In genomic region chr17:8518346-8518745, GRCh38 we compare ENCODE assay signal across 16 cellular contexts.
A peak's percentile ranks its signal among the peaks of the same experiment; 100 is the strongest.
DNase-seq lines count a peak whose midpoint lies in the region; ATAC-seq and TF ChIP-seq lines count a peak whose summit lies in the region.
"Had no signal": no experiment of that assay in that cellular context is flagged by ENCODE, and none has a peak within 500 bp of the region (broad histone marks: within the 10 kb centered on the region; RNA-seq: fewer than 3 reads in every experiment).

No MANE protein-coding gene starts in this region.

- no peak overlapping the region for H2AFZ ChIP-seq in Karpas-422 (ENCODE audit: low read length)
- H2AFZ ChIP-seq: GM23248 had no signal

- H3K9ac ChIP-seq in Karpas-422 (ENCODE audit: low read length), result no peak overlapping the region
- H3K9ac ChIP-seq: GM23248 had no signal

- H3K79me2 ChIP-seq in Karpas-422 (ENCODE audit: low read length), result no peaks in the 10 kb centered on the region

- DNase-seq in Karpas-422 (peak; percentile 5), epithelial cell of esophagus (ENCODE audit: low read depth) (peak; percentile 22), thoracic aorta (ENCODE audit: low spot score) (no peak), left ventricle myocardium superior (no peak), NCI-H1092 (lab: John Stamatoyannopoulos, UW) (no peak)
- DNase-seq: ACHN; BE2C; C1 segment of cervical spinal cord; CD4-positive, CD25-positive, alpha-beta regulatory T cell; DMS153; DMS79; GDM1; GM23248; IMR-90 had no signal

- H3K27me3 ChIP-seq in Karpas-422 (ENCODE audit: low read length) (no peaks in the 10 kb centered on the region), thoracic aorta (replicated peaks; ENCODE audit: insufficient read depth) (no peaks in the 10 kb centered on the region)
- H3K27me3 ChIP-seq: BE2C had no signal

- TF ChIP-seq CTCF in epithelial cell of esophagus (IDR thresholded peaks at IDR 0.05; ENCODE audit: insufficient read depth, low read depth, low read length, missing control alignments) (no peak), thoracic aorta (IDR thresholded peaks at IDR 0.05) (no peak)

- no peaks in the 10 kb centered on the region for H4K20me1 ChIP-seq in Karpas-422 (ENCODE audit: insufficient read depth, low read depth, low read length)

- no peaks in the 10 kb centered on the region for H3K4me1 ChIP-seq in Karpas-422 (ENCODE audit: low read length)
- H3K4me1 ChIP-seq in thoracic aorta (ENCODE audit: control insufficient read depth in 1 of 2, low read depth in 2 of 2), result peaks cover 10 to 69% of the 10 kb centered on the region in 2 donors
- H3K4me1 ChIP-seq: BE2C, HAP-1 had no signal

- H3K9me3 ChIP-seq in Karpas-422 (ENCODE audit: low read length) (no peaks in the 10 kb centered on the region), thoracic aorta (no peaks in the 10 kb centered on the region)
- H3K9me3 ChIP-seq: BE2C, HAP-1 had no signal

- H3K36me3 ChIP-seq in Karpas-422 (ENCODE audit: insufficient read depth, low read length) (no peaks in the 10 kb centered on the region), thoracic aorta (peaks cover 58% of the 10 kb centered on the region)

- no peak overlapping the region for H3K27ac ChIP-seq in Karpas-422 (ENCODE audit: low read length)
- peak overlapping the region; percentile 22 to 28 for H3K27ac ChIP-seq in thoracic aorta
- H3K27ac ChIP-seq: GM23248 had no signal

- H3K4me2 ChIP-seq in Karpas-422 (ENCODE audit: low read depth, low read length, poor library complexity, severe bottlenecking), result no peak overlapping the region

- no peaks in the 10 kb centered on the region for H3K9me2 ChIP-seq in Karpas-422 (replicated peaks; ENCODE audit: insufficient read depth, low read length)

- intact Hi-C loops in left ventricle myocardium superior (cut with micrococcal nuclease), result no loop called here

- H3K4me3 ChIP-seq in Karpas-422 (ENCODE audit: low read length), result no peak overlapping the region
- no peak overlapping the region for H3K4me3 ChIP-seq in epithelial cell of esophagus (ENCODE audit: low read length)
- H3K4me3 ChIP-seq in thoracic aorta, result no peak overlapping the region
- H3K4me3 ChIP-seq: GM23248, HAP-1 had no signal

- ATAC-seq in thoracic aorta (ENCODE audit: insufficient number of reproducible peaks, low FRiP score, low read depth), result no peak
- no peak for ATAC-seq in HG02852 (IDR thresholded peaks at IDR 0.05; ENCODE audit: unreplicated experiment)
- ATAC-seq in left ventricle myocardium superior, result no peak

Comparison
In these comparisons a context has a peak if more than half of its experiments do, and no peak if none do; other contexts are left out.
1. DNase-seq: peak in Karpas-422 (single experiment) and epithelial cell of esophagus (single experiment); none in thoracic aorta (single experiment), left ventricle myocardium superior (single experiment) and NCI-H1092 (single experiment).